Comparison of ENCODE assay signal across 19 cellular contexts in the genomic region with DNA sequence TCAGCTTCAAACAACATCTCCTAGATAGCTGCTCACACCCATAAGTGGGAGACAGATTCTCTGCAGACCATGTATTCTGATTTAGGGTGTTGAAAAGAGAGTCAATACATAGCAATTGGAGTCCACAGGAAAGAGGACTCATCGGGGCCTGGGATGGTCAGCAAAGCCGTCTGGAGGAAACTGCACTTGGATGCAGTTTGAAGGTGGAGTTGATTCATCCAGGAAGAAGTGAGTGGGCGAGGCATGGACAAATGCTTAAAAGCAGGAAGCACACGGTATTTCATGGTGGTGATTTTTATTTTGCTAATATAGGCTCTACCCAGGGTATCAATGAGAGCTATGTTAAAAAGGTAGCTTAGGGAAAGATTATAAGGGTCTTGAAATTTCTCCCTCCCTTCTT. TPM values are rescaled to one million over a fixed set of nuclear protein-coding genes. Genes with fewer than 3 reads are reported as not detected.
"Had no signal": no experiment of that assay in that cellular context is flagged by ENCODE, and none has a peak within 500 bp of the region (broad histone marks: within the 10 kb centered on the region; RNA-seq: fewer than 3 reads in every experiment).

No MANE protein-coding gene starts in this region.

- H3K4me1 Mint-ChIP-seq: brain; central memory CD8-positive, alpha-beta T cell; immature natural killer cell; naive thymus-derived CD8-positive, alpha-beta T cell; stimulated activated effector memory CD8-positive, alpha-beta T cell treated with anti-CD3 and anti-CD28 coated beads, Interleukin-12 subunit alpha, Interleukin-12 subunit beta, amount 100 ng/mL, for 72 hours had no signal

- H3K9me3 Mint-ChIP-seq: central memory CD8-positive, alpha-beta T cell had no signal

- H3K27me3 Mint-ChIP-seq: brain; central memory CD8-positive, alpha-beta T cell had no signal

- H3K36me3 Mint-ChIP-seq: activated CD4-positive, alpha-beta memory T cell treated with anti-CD3 and anti-CD28 coated beads for 36 hours; immature natural killer cell; naive thymus-derived CD8-positive, alpha-beta T cell; stimulated activated effector memory CD8-positive, alpha-beta T cell treated with anti-CD3 and anti-CD28 coated beads, Interleukin-12 subunit alpha, Interleukin-12 subunit beta, amount 100 ng/mL, for 72 hours had no signal

- H3K36me3 ChIP-seq: colonic mucosa, gastroesophageal sphincter, heart right ventricle, upper lobe of right lung, WERI-Rb-1 had no signal

- H3K4me3 ChIP-seq: colonic mucosa, gastroesophageal sphincter, heart right ventricle, smooth muscle cell, upper lobe of right lung had no signal

- H3K27me3 ChIP-seq: colonic mucosa, gastroesophageal sphincter, heart right ventricle, upper lobe of right lung had no signal

- H3K27ac ChIP-seq: colonic mucosa, gastroesophageal sphincter, heart right ventricle, parathyroid adenoma, upper lobe of right lung, WERI-Rb-1 had no signal

- H3K27ac Mint-ChIP-seq: activated CD4-positive, alpha-beta memory T cell treated with anti-CD3 and anti-CD28 coated beads for 36 hours; brain; immature natural killer cell; naive thymus-derived CD8-positive, alpha-beta T cell; stimulated activated effector memory CD8-positive, alpha-beta T cell treated with anti-CD3 and anti-CD28 coated beads, Interleukin-12 subunit alpha, Interleukin-12 subunit beta, amount 100 ng/mL, for 72 hours had no signal

- DNase-seq: activated CD4-positive, alpha-beta memory T cell treated with anti-CD3 and anti-CD28 coated beads for 36 hours; activated T-cell treated with anti-CD3 and anti-CD28 coated beads for 4 hours; colonic mucosa; heart right ventricle; immature natural killer cell; mesendoderm; naive thymus-derived CD8-positive, alpha-beta T cell; stimulated activated CD4-positive, alpha-beta T cell treated with anti-CD3 and anti-CD28 coated beads, Interleukin-4, amount 100 ng/mL, for 1 hour; SW 1271; T-helper 2 cell; upper lobe of right lung; WERI-Rb-1 had no signal

- ATAC-seq: gastroesophageal sphincter; heart right ventricle; naive thymus-derived CD8-positive, alpha-beta T cell; sciatic nerve; stimulated activated effector memory CD8-positive, alpha-beta T cell treated with anti-CD3 and anti-CD28 coated beads, Interleukin-12 subunit alpha, Interleukin-12 subunit beta, amount 100 ng/mL, for 72 hours; upper lobe of right lung had no signal

- H3K4me3 Mint-ChIP-seq: activated CD4-positive, alpha-beta memory T cell treated with anti-CD3 and anti-CD28 coated beads for 36 hours; brain; central memory CD8-positive, alpha-beta T cell; immature natural killer cell; naive thymus-derived CD8-positive, alpha-beta T cell; stimulated activated effector memory CD8-positive, alpha-beta T cell treated with anti-CD3 and anti-CD28 coated beads, Interleukin-12 subunit alpha, Interleukin-12 subunit beta, amount 100 ng/mL, for 72 hours had no signal

RNA-seq across cellular contexts. Expression of a gene that starts 36.8 kb away (rescaled TPM):
- total RNA-seq: activated CD4-positive, alpha-beta memory T cell treated with anti-CD3 and anti-CD28 coated beads for 36 hours; naive thymus-derived CD8-positive, alpha-beta T cell had no signal
